In genomic region chr14:77106666-77107065, GRCh38 we compare ENCODE assay signal across 25 cellular contexts. TPM values are rescaled to one million over a fixed set of nuclear protein-coding genes. Genes with fewer than 3 reads are reported as not detected.
DNase-seq lines count a peak whose midpoint lies in the region; ATAC-seq and TF ChIP-seq lines count a peak whose summit lies in the region.
"Had no signal": no experiment of that assay in that cellular context is flagged by ENCODE, and none has a peak within 500 bp of the region (broad histone marks: within the 10 kb centered on the region; RNA-seq: fewer than 3 reads in every experiment).

No MANE protein-coding gene starts in this region.

- no peaks in the 10 kb centered on the region for H4K20me1 ChIP-seq in GM23338 (replicated peaks; ENCODE audit: insufficient read depth)

- H3F3A ChIP-seq in GM23338 (replicated peaks; ENCODE audit: low read depth) = peaks cover 3% of the 10 kb centered on the region; the same call in 1 of the 2 replicates

- H3K27me3 ChIP-seq in left ventricle myocardium inferior (ENCODE audit: low read depth) (no peaks in the 10 kb centered on the region), psoas muscle (ENCODE audit: insufficient read depth in 3 of 3, low read length in 2 of 3) (no peaks in the 10 kb centered on the region), GM23338 (ENCODE audit: insufficient read depth) (no peaks in the 10 kb centered on the region)
- H3K27me3 ChIP-seq: BLaER1, body of pancreas, uterus had no signal

- H3K4me3 ChIP-seq in left ventricle myocardium inferior (no peak overlapping the region), psoas muscle (no peak overlapping the region), GM23338 (no peak overlapping the region)
- H3K4me3 ChIP-seq: BLaER1, body of pancreas, lower lobe of right lung, uterus had no signal

- no peak overlapping the region for H3K4me2 ChIP-seq in GM23338
- H3K4me2 ChIP-seq: BLaER1, KMS-11 had no signal

- H2AFZ ChIP-seq in GM23338 = no peak overlapping the region

- H3K4me1 Mint-ChIP-seq in GM23338 = peaks cover 68% of the 10 kb centered on the region
- H3K4me1 Mint-ChIP-seq: activated CD4-positive, alpha-beta T cell treated with anti-CD3 and anti-CD28 coated beads, Interleukin-2, amount 10 ng/mL, durations not matched to agents 24 days and 14 days; immature natural killer cell had no signal

- H3K4me1 ChIP-seq in left ventricle myocardium inferior (peaks cover 97% of the 10 kb centered on the region), psoas muscle (peaks cover 86% of the 10 kb centered on the region), GM23338 (ENCODE audit: insufficient read depth) (peaks cover 42% of the 10 kb centered on the region)
- H3K4me1 ChIP-seq: body of pancreas had no signal

- no peak overlapping the region for H3K4me3 Mint-ChIP-seq in GM23338
- H3K4me3 Mint-ChIP-seq: activated CD4-positive, alpha-beta T cell treated with anti-CD3 and anti-CD28 coated beads, Interleukin-2, amount 10 ng/mL, durations not matched to agents 24 days and 14 days; activated CD8-positive, alpha-beta memory T cell treated with anti-CD3 and anti-CD28 coated beads, Interleukin-2, amount 10 ng/mL, durations not matched to agents 7 days and 5 days; activated naive CD8-positive, alpha-beta T cell treated with anti-CD3 and anti-CD28 coated beads, Interleukin-2, amount 10 ng/mL, durations not matched to agents 7 days and 5 days; activated T-helper 17 cell treated with anti-CD3 and anti-CD28 coated beads, Interleukin-2, amount 50 U/mL, for 72 hours; immature natural killer cell; T-cell had no signal

- TF ChIP-seq CTCF in left ventricle myocardium inferior (IDR thresholded peaks at IDR 0.05; ENCODE audit: borderline replicate concordance) (no peak), psoas muscle (IDR thresholded peaks at IDR 0.05) (no peak), GM23338 (conservative IDR thresholded peaks at IDR 0.05; ENCODE audit: low read depth in 2 of 2) (no peak)

- H3K27ac ChIP-seq in left ventricle myocardium inferior (replicated peaks) = peak overlapping the region; percentile 98
- H3K27ac ChIP-seq in psoas muscle = peak overlapping the region; percentile 98
- H3K27ac ChIP-seq in GM23338 (ENCODE audit: low read depth) = no peak overlapping the region
- H3K27ac ChIP-seq: BLaER1, body of pancreas, KMS-11, lower lobe of right lung, uterus had no signal

- no peaks in the 10 kb centered on the region for H3K9me3 ChIP-seq in left ventricle myocardium inferior (replicated peaks)
- H3K9me3 ChIP-seq in psoas muscle = no peaks in the 10 kb centered on the region
- H3K9me3 ChIP-seq: BLaER1, body of pancreas, lower lobe of right lung, uterus had no signal

- peaks cover 44% of the 10 kb centered on the region for H3K79me2 ChIP-seq in GM23338 (replicated peaks; ENCODE audit: insufficient read depth)

- intact Hi-C loops in left ventricle myocardium inferior (cut with micrococcal nuclease) (no loop called here), psoas muscle (cut with DNase I) (no loop called here)

- DNase-seq in G401 (ENCODE audit: low spot score) (peak; percentile 83), cerebellar cortex (ENCODE audit: low spot score) (peak; percentile 79), left ventricle myocardium inferior (no peak), psoas muscle (no peak), SW480 (ENCODE audit: low spot score) (no peak), GM23338 (ENCODE audit: low spot score) (no peak), UCSD-AML1 (lab: John Stamatoyannopoulos, UW; ENCODE audit: unreplicated experiment) (no peak)
- DNase-seq in activated naive CD4-positive, alpha-beta T cell (lab: John Stamatoyannopoulos, UW) = no peak
- DNase-seq: activated CD4-positive, alpha-beta T cell treated with anti-CD3 and anti-CD28 coated beads, Interleukin-2, amount 10 ng/mL, durations not matched to agents 24 days and 14 days; activated CD8-positive, alpha-beta memory T cell treated with anti-CD3 and anti-CD28 coated beads, Interleukin-2, amount 10 ng/mL, durations not matched to agents 7 days and 5 days; activated naive CD8-positive, alpha-beta T cell treated with anti-CD3 and anti-CD28 coated beads, Interleukin-2, amount 10 ng/mL, durations not matched to agents 7 days and 5 days; body of pancreas; COR-L47; dermis blood vessel endothelial cell; DND-41; immature natural killer cell; lower lobe of right lung; NCI-H2029; retina; SIG-M5; T-cell; uterus had no signal

- H3K36me3 ChIP-seq in left ventricle myocardium inferior (peaks cover 57% of the 10 kb centered on the region), psoas muscle (ENCODE audit: insufficient read depth in 1 of 2, low read depth in 1 of 2) (peaks cover under 1 to 62% of the 10 kb centered on the region in 2 donors), GM23338 (ENCODE audit: insufficient read depth) (no peaks in the 10 kb centered on the region)
- H3K36me3 ChIP-seq: uterus had no signal

- peaks cover 28% of the 10 kb centered on the region for H3K36me3 Mint-ChIP-seq in GM23338 (ENCODE audit: low read depth)

- 29 to 32% (median 30%) methylated on average over 3 of the region's 3 CpGs for WGBS in psoas muscle, 3 donors

- peak; percentile 79 to 85 (median 84) for ATAC-seq in psoas muscle
- no peak for ATAC-seq in GM23338
- ATAC-seq: activated CD8-positive, alpha-beta memory T cell treated with anti-CD3 and anti-CD28 coated beads, Interleukin-2, amount 10 ng/mL, durations not matched to agents 7 days and 5 days; activated T-helper 17 cell treated with anti-CD3 and anti-CD28 coated beads, Interleukin-2, amount 50 U/mL, for 72 hours; body of pancreas; lower lobe of right lung; T-cell had no signal

- no peaks in the 10 kb centered on the region for H3K9me2 ChIP-seq in GM23338 (ENCODE audit: insufficient read depth)

- H3K27me3 Mint-ChIP-seq in GM23338 (ENCODE audit: insufficient read depth, low read depth, poor library complexity) = no peaks in the 10 kb centered on the region
- H3K27me3 Mint-ChIP-seq: activated CD4-positive, alpha-beta T cell treated with anti-CD3 and anti-CD28 coated beads, Interleukin-2, amount 10 ng/mL, durations not matched to agents 24 days and 14 days; activated CD8-positive, alpha-beta memory T cell treated with anti-CD3 and anti-CD28 coated beads, Interleukin-2, amount 10 ng/mL, durations not matched to agents 7 days and 5 days; activated naive CD8-positive, alpha-beta T cell treated with anti-CD3 and anti-CD28 coated beads, Interleukin-2, amount 10 ng/mL, durations not matched to agents 7 days and 5 days; activated T-helper 17 cell treated with anti-CD3 and anti-CD28 coated beads, Interleukin-2, amount 50 U/mL, for 72 hours; T-cell had no signal

- in situ Hi-C loops in G401 (cut with HindIII; ENCODE audit: low sequenced_read_pairs) = no loop called here

- no peaks in the 10 kb centered on the region for H3K9me3 Mint-ChIP-seq in GM23338
- H3K9me3 Mint-ChIP-seq: activated CD4-positive, alpha-beta T cell treated with anti-CD3 and anti-CD28 coated beads, Interleukin-2, amount 10 ng/mL, durations not matched to agents 24 days and 14 days; activated naive CD8-positive, alpha-beta T cell treated with anti-CD3 and anti-CD28 coated beads, Interleukin-2, amount 10 ng/mL, durations not matched to agents 7 days and 5 days; activated T-helper 17 cell treated with anti-CD3 and anti-CD28 coated beads, Interleukin-2, amount 50 U/mL, for 72 hours; immature natural killer cell; T-cell had no signal

- no peak overlapping the region for H3K27ac Mint-ChIP-seq in GM23338
- H3K27ac Mint-ChIP-seq: activated CD4-positive, alpha-beta T cell treated with anti-CD3 and anti-CD28 coated beads, Interleukin-2, amount 10 ng/mL, durations not matched to agents 24 days and 14 days; activated CD8-positive, alpha-beta memory T cell treated with anti-CD3 and anti-CD28 coated beads, Interleukin-2, amount 10 ng/mL, durations not matched to agents 7 days and 5 days; activated naive CD8-positive, alpha-beta T cell treated with anti-CD3 and anti-CD28 coated beads, Interleukin-2, amount 10 ng/mL, durations not matched to agents 7 days and 5 days; activated T-helper 17 cell treated with anti-CD3 and anti-CD28 coated beads, Interleukin-2, amount 50 U/mL, for 72 hours; immature natural killer cell; T-cell had no signal

TF ChIP-seq in GM23338, 12 proteins besides CTCF, POLR2A, EP300 and RAD21 (continues in another document):
- TF ChIP-seq, protein P1, sequence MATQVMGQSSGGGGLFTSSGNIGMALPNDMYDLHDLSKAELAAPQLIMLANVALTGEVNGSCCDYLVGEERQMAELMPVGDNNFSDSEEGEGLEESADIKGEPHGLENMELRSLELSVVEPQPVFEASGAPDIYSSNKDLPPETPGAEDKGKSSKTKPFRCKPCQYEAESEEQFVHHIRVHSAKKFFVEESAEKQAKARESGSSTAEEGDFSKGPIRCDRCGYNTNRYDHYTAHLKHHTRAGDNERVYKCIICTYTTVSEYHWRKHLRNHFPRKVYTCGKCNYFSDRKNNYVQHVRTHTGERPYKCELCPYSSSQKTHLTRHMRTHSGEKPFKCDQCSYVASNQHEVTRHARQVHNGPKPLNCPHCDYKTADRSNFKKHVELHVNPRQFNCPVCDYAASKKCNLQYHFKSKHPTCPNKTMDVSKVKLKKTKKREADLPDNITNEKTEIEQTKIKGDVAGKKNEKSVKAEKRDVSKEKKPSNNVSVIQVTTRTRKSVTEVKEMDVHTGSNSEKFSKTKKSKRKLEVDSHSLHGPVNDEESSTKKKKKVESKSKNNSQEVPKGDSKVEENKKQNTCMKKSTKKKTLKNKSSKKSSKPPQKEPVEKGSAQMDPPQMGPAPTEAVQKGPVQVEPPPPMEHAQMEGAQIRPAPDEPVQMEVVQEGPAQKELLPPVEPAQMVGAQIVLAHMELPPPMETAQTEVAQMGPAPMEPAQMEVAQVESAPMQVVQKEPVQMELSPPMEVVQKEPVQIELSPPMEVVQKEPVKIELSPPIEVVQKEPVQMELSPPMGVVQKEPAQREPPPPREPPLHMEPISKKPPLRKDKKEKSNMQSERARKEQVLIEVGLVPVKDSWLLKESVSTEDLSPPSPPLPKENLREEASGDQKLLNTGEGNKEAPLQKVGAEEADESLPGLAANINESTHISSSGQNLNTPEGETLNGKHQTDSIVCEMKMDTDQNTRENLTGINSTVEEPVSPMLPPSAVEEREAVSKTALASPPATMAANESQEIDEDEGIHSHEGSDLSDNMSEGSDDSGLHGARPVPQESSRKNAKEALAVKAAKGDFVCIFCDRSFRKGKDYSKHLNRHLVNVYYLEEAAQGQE (IDR thresholded peaks at IDR 0.05; ENCODE audit: unreplicated experiment) = no peak
- TF ChIP-seq POLR2AphosphoS5 (IDR thresholded peaks at IDR 0.05; ENCODE audit: low read depth) = no peak

RNA-seq across cellular contexts. Expression of gene CIPC, which starts 8.6 kb away (rescaled TPM):
- total RNA-seq in G401 (2014; rRNA removed; shearing (Covaris generic)) = 30.5 and 32.2 TPM in 2 replicates
- total RNA-seq in left ventricle myocardium inferior (70.3 TPM), psoas muscle (100 to 1,000 TPM in 3 of 4 donors, 10 to 100 TPM in 1; 83.8 to 133 (median 112) TPM)
- polyA plus RNA-seq in psoas muscle (100 to 1,000 TPM in 1 of 3 donors, 10 to 100 TPM in 2; 23.1 to 116 (median 54.9) TPM), GM23338 (2016; fragmentation: Nextera tagmentation; extraction: Ambion mirVana) (7.3 and 8.1 TPM in 2 replicates)
- total RNA-seq in GM23338 (2014; rRNA removed; shearing (Covaris generic)) = 33.7 and 36.9 TPM in 2 replicates

RNA-seq across cellular contexts. Expression of gene ZDHHC22, which starts 34.9 kb away (rescaled TPM):
- total RNA-seq in G401 (2014; rRNA removed; shearing (Covaris generic)) = 0.25 TPM in 1 of 2 replicates, not detected in the other
- not detected for total RNA-seq in left ventricle myocardium inferior
- total RNA-seq in psoas muscle = not detected
- polyA plus RNA-seq in psoas muscle = under 1 TPM in 2 of 3 donors, not detected in 1; 0.01 to 0.04 TPM
- total RNA-seq in GM23338 (2014; rRNA removed; shearing (Covaris generic)) = 29.3 and 32.1 TPM in 2 replicates
- 14.7 and 17.6 TPM in 2 replicates for polyA plus RNA-seq in GM23338 (2016; fragmentation: Nextera tagmentation; extraction: Ambion mirVana)
- total RNA-seq: activated CD4-positive, alpha-beta T cell treated with anti-CD3 and anti-CD28 coated beads, Interleukin-2, amount 10 ng/mL, durations not matched to agents 24 days and 14 days; activated CD8-positive, alpha-beta memory T cell treated with anti-CD3 and anti-CD28 coated beads, Interleukin-2, amount 10 ng/mL, durations not matched to agents 7 days and 5 days; activated naive CD8-positive, alpha-beta T cell treated with anti-CD3 and anti-CD28 coated beads, Interleukin-2, amount 10 ng/mL, durations not matched to agents 7 days and 5 days; activated T-helper 17 cell treated with anti-CD3 and anti-CD28 coated beads, Interleukin-2, amount 50 U/mL, for 72 hours; body of pancreas; dermis blood vessel endothelial cell; lower lobe of right lung; uterus had no signal
- polyA plus RNA-seq: immature natural killer cell had no signal

Comparison
In these comparisons a context has a peak if more than half of its experiments do, and no peak if none do; other contexts are left out.
1. DNase-seq: peak in G401 (single experiment) and cerebellar cortex (single experiment); none in left ventricle myocardium inferior (single experiment), psoas muscle (0 of 2), SW480 (single experiment), activated naive CD4-positive, alpha-beta T cell (0 of 4), GM23338 (single experiment) and UCSD-AML1 (single experiment).
2. RNA of gene ZDHHC22, which starts 34.9 kb away (total RNA-seq): 29.3 to 32.1 TPM in GM23338; 0.25 TPM in G401, not detected in left ventricle myocardium inferior (single experiment) and not detected in psoas muscle; every median in the first group is over 10 times any median in the second.